ENCODE assay signal across 39 cellular contexts in genomic region chr17:36714789-36715188, GRCh38.
"Had no signal": no experiment of that assay in that cellular context is flagged by ENCODE, and none has a peak within 500 bp of the region (broad histone marks: within the 10 kb centered on the region; RNA-seq: fewer than 3 reads in every experiment).

No MANE protein-coding gene starts in this region.

- H3K36me3 Mint-ChIP-seq: activated naive CD4-positive, alpha-beta T cell treated with anti-CD3 and anti-CD28 coated beads, Interleukin-2, amount 10 ng/mL, durations not matched to agents 7 days and 5 days; activated naive CD8-positive, alpha-beta T cell; brain had no signal

- FAIRE-seq: bronchial epithelial cell, colon, TTC549 had no signal

- H3K27me3 Mint-ChIP-seq: activated CD8-positive, alpha-beta T cell treated with anti-CD3 and anti-CD28 coated beads for 36 hours; activated naive CD4-positive, alpha-beta T cell treated with anti-CD3 and anti-CD28 coated beads, Interleukin-2, amount 50 U/mL, for 24 hours; activated naive CD8-positive, alpha-beta T cell had no signal

- H3K4me1 ChIP-seq: ascending aorta had no signal

- H3K27me3 ChIP-seq: ascending aorta, cardiac muscle cell had no signal

- H3K27ac Mint-ChIP-seq: activated CD4-positive, alpha-beta T cell treated with anti-CD3 and anti-CD28 coated beads for 36 hours; activated CD4-positive, alpha-beta T cell treated with anti-CD3 and anti-CD28 coated beads, Interleukin-2, amount 10 ng/mL, durations not matched to agents 7 days and 5 days; activated CD8-positive, alpha-beta T cell treated with anti-CD3 and anti-CD28 coated beads for 36 hours; activated naive CD4-positive, alpha-beta T cell treated with anti-CD3 and anti-CD28 coated beads, Interleukin-2, amount 10 ng/mL, durations not matched to agents 7 days and 5 days; activated naive CD4-positive, alpha-beta T cell treated with anti-CD3 and anti-CD28 coated beads, Interleukin-2, amount 50 U/mL, for 24 hours; activated naive CD8-positive, alpha-beta T cell; activated naive CD8-positive, alpha-beta T cell treated with anti-CD3 and anti-CD28 coated beads, Interleukin-2, amount 10 ng/mL, durations not matched to agents 7 days and 5 days; activated naive CD8-positive, alpha-beta T cell treated with anti-CD3 and anti-CD28 coated beads, Interleukin-2, amount 50 U/mL, for 24 hours; activated T-cell treated with anti-CD3 and anti-CD28 coated beads, Interleukin-2, amount 50 U/mL, for 72 hours; activated T-helper 2 cell treated with anti-CD3 and anti-CD28 coated beads, Interferon-gamma antibody, Interleukin-2, Interleukin-4, amounts not matched to agents 10 μg/mL and 5 μg/mL and 100 μg/mL, durations not matched to agents 14 hours and 24 hours and 36 hours; brain; T-helper 1 cell treated with Interleukin-12 subunit alpha and Interleukin-12 subunit beta and Interleukin-4 antibody, amounts not matched to agents 30 μg/mL and 1 μg/mL, for 36 hours; T-helper 2 cell treated with Interferon-gamma antibody and Interleukin-4, amounts not matched to agents 5 μg/mL and 100 μg/mL, for 36 hours had no signal

- DNase-seq: activated CD4-positive, alpha-beta T cell treated with anti-CD3 and anti-CD28 coated beads for 1 hour; activated CD4-positive, alpha-beta T cell treated with anti-CD3 and anti-CD28 coated beads for 36 hours; activated CD4-positive, alpha-beta T cell treated with anti-CD3 and anti-CD28 coated beads for 48 hours; activated CD4-positive, alpha-beta T cell treated with anti-CD3 and anti-CD28 coated beads, Interleukin-2, amount 10 ng/mL, durations not matched to agents 7 days and 5 days; activated CD4-positive, alpha-beta T cell treated with anti-CD3 and anti-CD28 coated beads, Interleukin-2, amount 50 U/mL, for 48 hours; activated CD4-positive, CD25-positive, alpha-beta regulatory T cell; activated CD8-positive, alpha-beta memory T cell treated with anti-CD3 and anti-CD28 coated beads, Interleukin-2, amount 50 U/mL, for 4 hours; activated CD8-positive, alpha-beta T cell treated with anti-CD3 and anti-CD28 coated beads for 36 hours; activated effector memory CD4-positive, alpha-beta T cell treated with Interleukin-2 at 50 U/mL for 16 hours; activated gamma-delta T cell; activated naive CD4-positive, alpha-beta T cell treated with anti-CD3 and anti-CD28 coated beads, Interleukin-2, amount 10 ng/mL, durations not matched to agents 7 days and 5 days; activated naive CD4-positive, alpha-beta T cell treated with Interleukin-2 at 50 U/mL for 16 hours; activated naive CD8-positive, alpha-beta T cell treated with anti-CD3 and anti-CD28 coated beads, Interleukin-2, amount 10 ng/mL, durations not matched to agents 7 days and 5 days; activated naive CD8-positive, alpha-beta T cell treated with anti-CD3 and anti-CD28 coated beads, Interleukin-2, amount 50 U/mL, for 24 hours; activated T-cell treated with anti-CD3 and anti-CD28 coated beads for 4 hours; activated T-cell treated with anti-CD3 and anti-CD28 coated beads, Interleukin-2, amount 50 U/mL, for 1 hour; activated T-cell treated with anti-CD3 and anti-CD28 coated beads, Interleukin-2, amount 50 U/mL, for 4 hours; activated T-cell treated with anti-CD3 and anti-CD28 coated beads, Interleukin-2, amount 50 U/mL, for 72 hours; amygdala; anterior cingulate cortex; caudate nucleus; cerebellar nuclear complex; T-helper 1 cell; T-helper 2 cell; T-helper 9 cell had no signal

- ATAC-seq: activated CD4-positive, alpha-beta T cell treated with anti-CD3 and anti-CD28 coated beads for 36 hours; activated CD4-positive, CD25-positive, alpha-beta regulatory T cell treated with anti-CD3 and anti-CD28 coated beads, Interleukin-2, amount 50 U/mL, for 24 hours; activated CD8-positive, alpha-beta T cell treated with anti-CD3 and anti-CD28 coated beads for 36 hours; activated naive CD8-positive, alpha-beta T cell treated with anti-CD3 and anti-CD28 coated beads, Interleukin-2, amount 50 U/mL, for 24 hours; activated T-cell treated with anti-CD3 and anti-CD28 coated beads, Interleukin-2, amount 50 U/mL, for 4 hours; activated T-cell treated with anti-CD3 and anti-CD28 coated beads, Interleukin-2, amount 50 U/mL, for 72 hours had no signal

- H3K4me1 Mint-ChIP-seq: activated CD4-positive, alpha-beta T cell treated with anti-CD3 and anti-CD28 coated beads for 36 hours; activated naive CD4-positive, alpha-beta T cell treated with anti-CD3 and anti-CD28 coated beads, Interleukin-2, amount 10 ng/mL, durations not matched to agents 7 days and 5 days; activated naive CD4-positive, alpha-beta T cell treated with anti-CD3 and anti-CD28 coated beads, Interleukin-2, amount 50 U/mL, for 24 hours; activated naive CD8-positive, alpha-beta T cell treated with anti-CD3 and anti-CD28 coated beads, Interleukin-2, amount 50 U/mL, for 24 hours; brain; central memory CD8-positive, alpha-beta T cell had no signal

- H3K4me3 ChIP-seq: ascending aorta, cardiac muscle cell had no signal

- H3K9me3 ChIP-seq: ascending aorta had no signal

- H3K9me3 Mint-ChIP-seq: activated CD4-positive, alpha-beta T cell treated with anti-CD3 and anti-CD28 coated beads, Interleukin-2, amount 10 ng/mL, durations not matched to agents 7 days and 5 days; activated CD8-positive, alpha-beta T cell treated with anti-CD3 and anti-CD28 coated beads for 36 hours; activated naive CD4-positive, alpha-beta T cell treated with anti-CD3 and anti-CD28 coated beads, Interleukin-2, amount 10 ng/mL, durations not matched to agents 7 days and 5 days; activated naive CD4-positive, alpha-beta T cell treated with anti-CD3 and anti-CD28 coated beads, Interleukin-2, amount 50 U/mL, for 24 hours; activated naive CD8-positive, alpha-beta T cell treated with anti-CD3 and anti-CD28 coated beads, Interleukin-2, amount 10 ng/mL, durations not matched to agents 7 days and 5 days; activated naive CD8-positive, alpha-beta T cell treated with anti-CD3 and anti-CD28 coated beads, Interleukin-2, amount 50 U/mL, for 24 hours; activated T-cell treated with anti-CD3 and anti-CD28 coated beads, Interleukin-2, amount 50 U/mL, for 4 hours; activated T-helper 2 cell treated with anti-CD3 and anti-CD28 coated beads, Interferon-gamma antibody, Interleukin-2, Interleukin-4, amounts not matched to agents 10 μg/mL and 5 μg/mL and 100 μg/mL, durations not matched to agents 14 hours and 24 hours and 36 hours; brain; central memory CD8-positive, alpha-beta T cell; T-helper 1 cell treated with Interleukin-12 subunit alpha and Interleukin-12 subunit beta and Interleukin-4 antibody, amounts not matched to agents 30 μg/mL and 1 μg/mL, for 36 hours; T-helper 2 cell treated with Interferon-gamma antibody and Interleukin-4, amounts not matched to agents 5 μg/mL and 100 μg/mL, for 36 hours had no signal

- H3K27ac ChIP-seq: ascending aorta, cardiac muscle cell, VCaP had no signal

- H3K4me3 Mint-ChIP-seq: activated CD4-positive, alpha-beta T cell treated with anti-CD3 and anti-CD28 coated beads for 36 hours; activated CD4-positive, alpha-beta T cell treated with anti-CD3 and anti-CD28 coated beads, Interleukin-2, amount 10 ng/mL, durations not matched to agents 7 days and 5 days; activated CD8-positive, alpha-beta T cell treated with anti-CD3 and anti-CD28 coated beads for 36 hours; activated naive CD4-positive, alpha-beta T cell treated with anti-CD3 and anti-CD28 coated beads, Interleukin-2, amount 10 ng/mL, durations not matched to agents 7 days and 5 days; activated naive CD4-positive, alpha-beta T cell treated with anti-CD3 and anti-CD28 coated beads, Interleukin-2, amount 50 U/mL, for 24 hours; activated naive CD8-positive, alpha-beta T cell; activated naive CD8-positive, alpha-beta T cell treated with anti-CD3 and anti-CD28 coated beads, Interleukin-2, amount 10 ng/mL, durations not matched to agents 7 days and 5 days; activated naive CD8-positive, alpha-beta T cell treated with anti-CD3 and anti-CD28 coated beads, Interleukin-2, amount 50 U/mL, for 24 hours; activated T-cell treated with anti-CD3 and anti-CD28 coated beads, Interleukin-2, amount 50 U/mL, for 4 hours; activated T-cell treated with anti-CD3 and anti-CD28 coated beads, Interleukin-2, amount 50 U/mL, for 72 hours; brain; central memory CD8-positive, alpha-beta T cell; T-helper 1 cell treated with Interleukin-12 subunit alpha and Interleukin-12 subunit beta and Interleukin-4 antibody, amounts not matched to agents 30 μg/mL and 1 μg/mL, for 36 hours; T-helper 2 cell treated with Interferon-gamma antibody and Interleukin-4, amounts not matched to agents 5 μg/mL and 100 μg/mL, for 36 hours had no signal

- H3K36me3 ChIP-seq: ascending aorta, cardiac muscle cell had no signal
